In genomic region chr17:56018202-56018601, GRCh38 we compare ENCODE assay signal across 19 cellular contexts.
DNase-seq lines count a peak whose midpoint lies in the region; ATAC-seq, FAIRE-seq and TF ChIP-seq lines count a peak whose summit lies in the region.
"Had no signal": no experiment of that assay in that cellular context is flagged by ENCODE, and none has a peak within 500 bp of the region (broad histone marks: within the 10 kb centered on the region; RNA-seq: fewer than 3 reads in every experiment).

No MANE protein-coding gene starts in this region.

- TF ChIP-seq EP300 in K562 (IDR thresholded peaks at IDR 0.05; ENCODE audit: low read length), result no peak
- peak; percentile 67 for TF ChIP-seq EP300 in neural cell (conservative IDR thresholded peaks at IDR 0.05; ENCODE audit: poor library complexity, severe bottlenecking)

- H3K9me1 ChIP-seq in K562 (ENCODE audit: control insufficient read depth, insufficient read depth, low read length), result no peaks in the 10 kb centered on the region

- in situ Hi-C loops in K562 (cut with MboI), result no loop called here

- no peaks in the 10 kb centered on the region for H3K36me3 ChIP-seq in K562 (ENCODE audit: control insufficient read depth, insufficient read depth, low read length)
- no peaks in the 10 kb centered on the region for H3K36me3 ChIP-seq in neural cell (ENCODE audit: insufficient read depth, low read length)
- H3K36me3 ChIP-seq: HAP-1 had no signal

- no peaks in the 10 kb centered on the region for H3F3A ChIP-seq in neural cell (ENCODE audit: insufficient read depth, low read length, poor library complexity, severe bottlenecking)

- POLR2A ChIA-PET in K562 (lab: Yijun Ruan, JAX), result interaction anchor here (1.1 kb wide), 1 partner anchor 9 kb away, joined by 5 read pairs; no protein-coding TSS in a partner anchor

- TF ChIP-seq CTCF in K562 (IDR thresholded peaks at IDR 0.05 in 2 of 3, conservative IDR thresholded peaks at IDR 0.05 in 1 of 3; ENCODE audit: insufficient read depth in 2 of 3, low read depth in 1 of 3, low read length in 3 of 3), result no peak
- no peak for TF ChIP-seq CTCF in neural cell (IDR thresholded peaks at IDR 0.05; ENCODE audit: poor library complexity, severe bottlenecking)

- H3K9me3 ChIP-seq in K562 (replicated peaks; ENCODE audit: control insufficient read depth, insufficient read depth, low read depth, low read length), result no peaks in the 10 kb centered on the region
- no peaks in the 10 kb centered on the region for H3K9me3 ChIP-seq in neural cell (ENCODE audit: low read length)
- H3K9me3 ChIP-seq: HAP-1 had no signal

- intact Hi-C loops in K562 (cut with micrococcal nuclease), result no loop called here

- no peak overlapping the region for H3K4me3 ChIP-seq in K562
- peak overlapping the region; percentile 22 for H3K4me3 ChIP-seq in neural cell (ENCODE audit: low read length)
- H3K4me3 ChIP-seq: HAP-1 had no signal

- no peak overlapping the region for H3K4me2 ChIP-seq in K562 (ENCODE audit: insufficient read depth, low read length)
- no peak overlapping the region for H3K4me2 ChIP-seq in neural cell (ENCODE audit: low read length)

- no peak for TF ChIP-seq RAD21 in K562 (CRISPR knock-in tag; conservative IDR thresholded peaks at IDR 0.05 in 1 of 2, IDR thresholded peaks at IDR 0.05 in 1 of 2)
- no peak for TF ChIP-seq RAD21 in neural cell (conservative IDR thresholded peaks at IDR 0.05)

- H3K4me3 Mint-ChIP-seq in stimulated activated naive CD8-positive, alpha-beta T cell treated with anti-CD3 and anti-CD28 coated beads, Interleukin-15, amount 100 ng/mL, for 72 hours, result no peak overlapping the region
- H3K4me3 Mint-ChIP-seq: CD4-positive, alpha-beta memory T cell; HFFc6 had no signal

- H3K79me2 ChIP-seq in K562 (ENCODE audit: control insufficient read depth, insufficient read depth, low read length), result no peaks in the 10 kb centered on the region
- no peaks in the 10 kb centered on the region for H3K79me2 ChIP-seq in neural cell (replicated peaks; ENCODE audit: insufficient read depth, low read length)

- H3K4me1 Mint-ChIP-seq in stimulated activated naive CD8-positive, alpha-beta T cell treated with anti-CD3 and anti-CD28 coated beads, Interleukin-15, amount 100 ng/mL, for 72 hours, result peaks cover 43% of the 10 kb centered on the region
- H3K4me1 Mint-ChIP-seq: CD4-positive, alpha-beta memory T cell had no signal

- no TSS peak for BruUV-seq in K562 (replicated peaks; lab: Mats Ljungman, UMichigan)

- ATAC-seq in stimulated activated naive CD8-positive, alpha-beta T cell treated with anti-CD3 and anti-CD28 coated beads, Interleukin-15, amount 100 ng/mL, for 72 hours, result peak; percentile 27
- no peak for ATAC-seq in stimulated activated naive CD8-positive, alpha-beta T cell treated with anti-CD3 and anti-CD28 coated beads, Interleukin-15, Interleukin-2, amounts not matched to agents 100 U/mL and 50 U/mL, for 24 hours
- no peak for ATAC-seq in K562

- DNase-seq in stimulated activated naive CD8-positive, alpha-beta T cell treated with anti-CD3 and anti-CD28 coated beads, Interleukin-15, amount 100 ng/mL, for 72 hours, result no peak
- no peak for DNase-seq in stimulated activated naive CD8-positive, alpha-beta T cell treated with anti-CD3 and anti-CD28 coated beads, Interleukin-15, Interleukin-2, amounts not matched to agents 100 U/mL and 50 U/mL, for 24 hours
- DNase-seq in K562 (ENCODE audit: extremely low read depth in 1 of 4, low spot score in 3 of 4) (no peak), NCI-H2081 treated with DMSO at 0.1 percent for 48 hours (lab: John Stamatoyannopoulos, UW) (no peak), NCI-H2107 (lab: John Stamatoyannopoulos, UW) (no peak)
- DNase-seq: C1 segment of cervical spinal cord; Calu3; CD4-positive, alpha-beta memory T cell; COR-L47; DMS53; DMS79 treated with DMSO at 0.1 percent for 48 hours; GF-D8; GOT3; HFFc6 had no signal

- no peak for TF ChIP-seq POLR2A in K562 (conservative IDR thresholded peaks at IDR 0.05)

- no peaks in the 10 kb centered on the region for H3K4me1 ChIP-seq in K562 (replicated peaks in 1 of 2; ENCODE audit: control insufficient read depth in 2 of 2, insufficient read depth in 2 of 2, low read length in 2 of 2)
- H3K4me1 ChIP-seq: HAP-1 had no signal

- peak overlapping the region; percentile 9 to 44 for H3K27ac Mint-ChIP-seq in stimulated activated naive CD8-positive, alpha-beta T cell treated with anti-CD3 and anti-CD28 coated beads, Interleukin-15, amount 100 ng/mL, for 72 hours
- H3K27ac Mint-ChIP-seq: CD4-positive, alpha-beta memory T cell; HFFc6 had no signal

- H3K27ac ChIP-seq in K562 (ENCODE audit: extremely low read depth, low read depth, low read length) (no peak overlapping the region), neural cell (ENCODE audit: low read length) (peak overlapping the region; percentile 10)

- H3K27me3 ChIP-seq in K562 (ENCODE audit: control insufficient read depth in 2 of 2, insufficient read depth in 2 of 2, low read length in 2 of 2), result no peaks in the 10 kb centered on the region
- no peaks in the 10 kb centered on the region for H3K27me3 ChIP-seq in neural cell (ENCODE audit: insufficient read depth, low read depth, low read length)

- peaks cover under 1 to 6% of the 10 kb centered on the region in 2 donors for H3K9me3 Mint-ChIP-seq in stimulated activated naive CD8-positive, alpha-beta T cell treated with anti-CD3 and anti-CD28 coated beads, Interleukin-15, amount 100 ng/mL, for 72 hours
- H3K9me3 Mint-ChIP-seq: HFFc6 had no signal

- FAIRE-seq in K562 (lab: Jason Lieb, UNC), result no peak
- FAIRE-seq: GM12891, GM18507, H54 had no signal

- CTCF ChIA-PET in K562 (lab: Yijun Ruan, JAX; ENCODE audit: low intra/inter-chr PET ratio), result no interaction called here

- H2AFZ ChIP-seq in K562 (ENCODE audit: low read depth, low read length) (no peak overlapping the region), neural cell (ENCODE audit: low read depth, low read length) (no peak overlapping the region)

- H3K9ac ChIP-seq in K562 (ENCODE audit: insufficient read depth in 1 of 2, low read depth in 2 of 2, low read length in 2 of 2), result no peak overlapping the region
- no peak overlapping the region for H3K9ac ChIP-seq in neural cell (ENCODE audit: low read length)

- no peaks in the 10 kb centered on the region for H3K9me2 ChIP-seq in neural cell (ENCODE audit: insufficient read depth, low read length)

- H4K20me1 ChIP-seq in K562 (replicated peaks; ENCODE audit: control insufficient read depth, insufficient read depth, low read length) (no peaks in the 10 kb centered on the region), neural cell (ENCODE audit: insufficient read depth) (no peaks in the 10 kb centered on the region)

- WGBS in K562 (ENCODE audit: insufficient coverage, low coverage, missing lambda C conversion rate), result 0% methylated on average over 2 of the region's 2 CpGs

- peaks cover 13% of the 10 kb centered on the region for H3K27me3 Mint-ChIP-seq in stimulated activated naive CD8-positive, alpha-beta T cell treated with anti-CD3 and anti-CD28 coated beads, Interleukin-15, amount 100 ng/mL, for 72 hours

TF ChIP-seq in K562, 482 proteins besides CTCF, POLR2A, EP300 and RAD21:
- TF ChIP-seq RFX1 (IDR thresholded peaks at IDR 0.05) (peak; percentile 57), CHD2 (IDR thresholded peaks at IDR 0.05; ENCODE audit: low read depth, low read length) (no peak)

TF ChIP-seq in neural cell, 6 proteins besides CTCF, POLR2A, EP300 and RAD21:
- no peak for TF ChIP-seq TAF1 (IDR thresholded peaks at IDR 0.05; ENCODE audit: low read depth)
- peak; percentile 37 for TF ChIP-seq MXI1 (conservative IDR thresholded peaks at IDR 0.05; ENCODE audit: poor library complexity, severe bottlenecking)
- TF ChIP-seq SMC3 (conservative IDR thresholded peaks at IDR 0.05; ENCODE audit: poor library complexity), result no peak
- peak; percentile 19 for TF ChIP-seq POLR2AphosphoS5 (IDR thresholded peaks at IDR 0.05)
